1 cellular context compared by ENCODE assay signal in the genomic region with DNA sequence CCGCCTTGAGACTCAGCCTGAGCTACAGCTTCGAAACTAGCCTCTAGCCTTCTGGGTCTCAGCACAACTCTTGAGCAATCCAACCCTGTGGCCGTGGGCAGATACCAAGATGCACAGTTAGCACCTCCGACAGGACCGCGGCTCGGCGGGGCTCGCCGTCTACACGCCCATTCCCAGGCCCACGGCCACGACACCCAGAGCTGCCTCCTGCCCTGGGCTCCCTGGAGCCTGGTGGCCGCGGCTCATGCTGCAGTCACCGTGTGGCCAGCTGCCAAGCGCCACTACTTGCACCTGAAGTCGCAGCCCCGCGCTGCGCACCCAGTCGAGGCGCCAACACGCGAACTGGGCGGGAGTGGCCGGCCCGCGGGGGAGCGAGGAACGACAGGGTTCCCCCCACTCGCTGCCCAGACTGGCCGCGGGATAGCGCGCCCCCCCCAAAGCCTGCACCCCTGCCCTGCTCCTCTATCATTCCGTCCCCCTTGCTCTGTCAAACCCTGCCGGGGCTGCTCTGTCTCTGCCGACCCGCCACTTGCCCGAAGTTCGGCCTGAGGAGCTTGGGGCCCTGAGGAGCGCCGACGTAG.
A peak's percentile ranks its signal among the peaks of the same experiment; 100 is the strongest.
TF ChIP-seq lines count a peak whose summit lies in the region.

No MANE protein-coding gene starts in this region.

TF ChIP-seq in K562, 482 proteins besides CTCF, POLR2A, EP300 and RAD21 (continued from another document and continues in another):
- TF ChIP-seq, protein P1, sequence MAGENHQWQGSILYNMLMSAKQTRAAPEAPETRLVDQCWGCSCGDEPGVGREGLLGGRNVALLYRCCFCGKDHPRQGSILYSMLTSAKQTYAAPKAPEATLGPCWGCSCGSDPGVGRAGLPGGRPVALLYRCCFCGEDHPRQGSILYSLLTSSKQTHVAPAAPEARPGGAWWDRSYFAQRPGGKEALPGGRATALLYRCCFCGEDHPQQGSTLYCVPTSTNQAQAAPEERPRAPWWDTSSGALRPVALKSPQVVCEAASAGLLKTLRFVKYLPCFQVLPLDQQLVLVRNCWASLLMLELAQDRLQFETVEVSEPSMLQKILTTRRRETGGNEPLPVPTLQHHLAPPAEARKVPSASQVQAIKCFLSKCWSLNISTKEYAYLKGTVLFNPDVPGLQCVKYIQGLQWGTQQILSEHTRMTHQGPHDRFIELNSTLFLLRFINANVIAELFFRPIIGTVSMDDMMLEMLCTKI (IDR thresholded peaks at IDR 0.05; ENCODE audit: partially characterized antibody): no peak
- TF ChIP-seq TBL1XR1 (IDR thresholded peaks at IDR 0.05; ENCODE audit: low read length in 2 of 2): no peak
- TF ChIP-seq TAF9B (IDR thresholded peaks at IDR 0.05; ENCODE audit: partially characterized antibody): no peak
- no peak for TF ChIP-seq KDM4B (IDR thresholded peaks at IDR 0.05; ENCODE audit: borderline replicate concordance in 2 of 2, low read depth in 1 of 2)
- TF ChIP-seq SNIP1 (IDR thresholded peaks at IDR 0.05; ENCODE audit: low read depth): peak; percentile 88
- peak; percentile 17; the same call in 1 of the 2 replicates for TF ChIP-seq FOXK1 (CRISPR knock-in tag; IDR thresholded peaks at IDR 0.05; ENCODE audit: borderline replicate concordance)
- TF ChIP-seq, protein P2, sequence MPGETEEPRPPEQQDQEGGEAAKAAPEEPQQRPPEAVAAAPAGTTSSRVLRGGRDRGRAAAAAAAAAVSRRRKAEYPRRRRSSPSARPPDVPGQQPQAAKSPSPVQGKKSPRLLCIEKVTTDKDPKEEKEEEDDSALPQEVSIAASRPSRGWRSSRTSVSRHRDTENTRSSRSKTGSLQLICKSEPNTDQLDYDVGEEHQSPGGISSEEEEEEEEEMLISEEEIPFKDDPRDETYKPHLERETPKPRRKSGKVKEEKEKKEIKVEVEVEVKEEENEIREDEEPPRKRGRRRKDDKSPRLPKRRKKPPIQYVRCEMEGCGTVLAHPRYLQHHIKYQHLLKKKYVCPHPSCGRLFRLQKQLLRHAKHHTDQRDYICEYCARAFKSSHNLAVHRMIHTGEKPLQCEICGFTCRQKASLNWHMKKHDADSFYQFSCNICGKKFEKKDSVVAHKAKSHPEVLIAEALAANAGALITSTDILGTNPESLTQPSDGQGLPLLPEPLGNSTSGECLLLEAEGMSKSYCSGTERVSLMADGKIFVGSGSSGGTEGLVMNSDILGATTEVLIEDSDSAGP (CRISPR knock-in tag; IDR thresholded peaks at IDR 0.05): no peak
- TF ChIP-seq CBFA2T3 (IDR thresholded peaks at IDR 0.05): peak; percentile 34
- TF ChIP-seq PHB2 (IDR thresholded peaks at IDR 0.05; ENCODE audit: low read depth): no peak
- TF ChIP-seq ZNF408 (CRISPR knock-in tag; IDR thresholded peaks at IDR 0.05; ENCODE audit: low read depth): no peak
- peak; percentile 19; the same call in 1 of the 2 replicates for TF ChIP-seq BRD4 (IDR thresholded peaks at IDR 0.05)
- TF ChIP-seq, protein P3, sequence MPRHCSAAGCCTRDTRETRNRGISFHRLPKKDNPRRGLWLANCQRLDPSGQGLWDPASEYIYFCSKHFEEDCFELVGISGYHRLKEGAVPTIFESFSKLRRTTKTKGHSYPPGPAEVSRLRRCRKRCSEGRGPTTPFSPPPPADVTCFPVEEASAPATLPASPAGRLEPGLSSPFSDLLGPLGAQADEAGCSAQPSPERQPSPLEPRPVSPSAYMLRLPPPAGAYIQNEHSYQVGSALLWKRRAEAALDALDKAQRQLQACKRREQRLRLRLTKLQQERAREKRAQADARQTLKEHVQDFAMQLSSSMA (CRISPR knock-in tag; IDR thresholded peaks at IDR 0.05): 0 out of 2 replicates have a peak, but pooled peaks have one; percentile 46
- TF ChIP-seq ZNF165 (CRISPR knock-in tag; IDR thresholded peaks at IDR 0.05; ENCODE audit: borderline replicate concordance): peak; percentile 65; the same call in 1 of the 2 replicates
- TF ChIP-seq FOXJ2 (tag; IDR thresholded peaks at IDR 0.05): no peak
- TF ChIP-seq SMAD4 (CRISPR knock-in tag; conservative IDR thresholded peaks at IDR 0.05): peak; percentile 57
- TF ChIP-seq ZNF57 (CRISPR knock-in tag; IDR thresholded peaks at IDR 0.05): 0 out of 2 replicates have a peak, but pooled peaks have one; percentile 38
- TF ChIP-seq ZC3H8 (IDR thresholded peaks at IDR 0.05): no peak
- no peak for TF ChIP-seq NFIX (CRISPR knock-in tag; IDR thresholded peaks at IDR 0.05; ENCODE audit: low read depth)
- no peak for TF ChIP-seq ZNF274 (IDR thresholded peaks at IDR 0.05; ENCODE audit: borderline replicate concordance, low read depth, low read length)
- TF ChIP-seq LCOR (CRISPR knock-in tag; IDR thresholded peaks at IDR 0.05): no peak
- TF ChIP-seq ZNF23 (CRISPR knock-in tag; IDR thresholded peaks at IDR 0.05): no peak
- TF ChIP-seq ZBTB1 (CRISPR knock-in tag; IDR thresholded peaks at IDR 0.05; ENCODE audit: borderline replicate concordance, low read depth): peak; percentile 82
- no peak for TF ChIP-seq ZNF324 (CRISPR knock-in tag; IDR thresholded peaks at IDR 0.05)
- TF ChIP-seq, protein P4, sequence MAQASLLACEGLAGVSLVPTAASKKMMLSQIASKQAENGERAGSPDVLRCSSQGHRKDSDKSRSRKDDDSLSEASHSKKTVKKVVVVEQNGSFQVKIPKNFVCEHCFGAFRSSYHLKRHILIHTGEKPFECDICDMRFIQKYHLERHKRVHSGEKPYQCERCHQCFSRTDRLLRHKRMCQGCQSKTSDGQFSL (CRISPR knock-in tag; IDR thresholded peaks at IDR 0.05): peak; percentile 92
- TF ChIP-seq, protein P4 (tag; IDR thresholded peaks at IDR 0.05): peak in 1 of 2 experiments; percentile 59; a peak in 1 of 4 replicates
- TF ChIP-seq SP1 (CRISPR knock-in tag; IDR thresholded peaks at IDR 0.05): no peak
- peak; percentile 85 for TF ChIP-seq L3MBTL2 (IDR thresholded peaks at IDR 0.05)
- peak; percentile 39; the same call in 1 of the 2 replicates for TF ChIP-seq KLF6 (CRISPR knock-in tag; IDR thresholded peaks at IDR 0.05; ENCODE audit: borderline replicate concordance)
- TF ChIP-seq TOE1 (IDR thresholded peaks at IDR 0.05; ENCODE audit: borderline replicate concordance): no peak
- TF ChIP-seq TOE1 (CRISPR knock-in tag; IDR thresholded peaks at IDR 0.05; ENCODE audit: borderline replicate concordance, low read depth): 0 out of 2 replicates have a peak, but pooled peaks have one; percentile 67
- TF ChIP-seq, protein P5, sequence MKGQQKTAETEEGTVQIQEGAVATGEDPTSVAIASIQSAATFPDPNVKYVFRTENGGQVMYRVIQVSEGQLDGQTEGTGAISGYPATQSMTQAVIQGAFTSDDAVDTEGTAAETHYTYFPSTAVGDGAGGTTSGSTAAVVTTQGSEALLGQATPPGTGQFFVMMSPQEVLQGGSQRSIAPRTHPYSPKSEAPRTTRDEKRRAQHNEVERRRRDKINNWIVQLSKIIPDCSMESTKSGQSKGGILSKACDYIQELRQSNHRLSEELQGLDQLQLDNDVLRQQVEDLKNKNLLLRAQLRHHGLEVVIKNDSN (CRISPR knock-in tag; IDR thresholded peaks at IDR 0.05): peak; percentile 39; the same call in 1 of the 2 replicates
- TF ChIP-seq, protein P6, sequence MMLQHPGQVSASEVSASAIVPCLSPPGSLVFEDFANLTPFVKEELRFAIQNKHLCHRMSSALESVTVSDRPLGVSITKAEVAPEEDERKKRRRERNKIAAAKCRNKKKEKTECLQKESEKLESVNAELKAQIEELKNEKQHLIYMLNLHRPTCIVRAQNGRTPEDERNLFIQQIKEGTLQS (IDR thresholded peaks at IDR 0.05): no peak
- TF ChIP-seq, protein P6 (CRISPR knock-in tag; conservative IDR thresholded peaks at IDR 0.05): no peak
- TF ChIP-seq FOXP1 (CRISPR knock-in tag; IDR thresholded peaks at IDR 0.05): peak; percentile 85; the same call in 1 of the 2 replicates
- no peak; the same call in 1 of the 2 replicates for TF ChIP-seq ARID1B (IDR thresholded peaks at IDR 0.05)
- TF ChIP-seq COPS2 (conservative IDR thresholded peaks at IDR 0.05): no peak
- TF ChIP-seq, protein P7, sequence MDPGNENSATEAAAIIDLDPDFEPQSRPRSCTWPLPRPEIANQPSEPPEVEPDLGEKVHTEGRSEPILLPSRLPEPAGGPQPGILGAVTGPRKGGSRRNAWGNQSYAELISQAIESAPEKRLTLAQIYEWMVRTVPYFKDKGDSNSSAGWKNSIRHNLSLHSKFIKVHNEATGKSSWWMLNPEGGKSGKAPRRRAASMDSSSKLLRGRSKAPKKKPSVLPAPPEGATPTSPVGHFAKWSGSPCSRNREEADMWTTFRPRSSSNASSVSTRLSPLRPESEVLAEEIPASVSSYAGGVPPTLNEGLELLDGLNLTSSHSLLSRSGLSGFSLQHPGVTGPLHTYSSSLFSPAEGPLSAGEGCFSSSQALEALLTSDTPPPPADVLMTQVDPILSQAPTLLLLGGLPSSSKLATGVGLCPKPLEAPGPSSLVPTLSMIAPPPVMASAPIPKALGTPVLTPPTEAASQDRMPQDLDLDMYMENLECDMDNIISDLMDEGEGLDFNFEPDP (CRISPR knock-in tag; IDR thresholded peaks at IDR 0.05): no peak; the same call in 1 of the 2 replicates
- peak; percentile 23; the same call in 1 of the 2 replicates for TF ChIP-seq EGR1 (conservative IDR thresholded peaks at IDR 0.05)
- no peak for TF ChIP-seq U2AF1 (optimal IDR thresholded peaks at IDR 0.05; ENCODE audit: low read depth, low read length)
- TF ChIP-seq CREB1 (IDR thresholded peaks at IDR 0.05): no peak
- TF ChIP-seq CREB1 (CRISPR knock-in tag; IDR thresholded peaks at IDR 0.05): no peak
- TF ChIP-seq KHSRP (IDR thresholded peaks at IDR 0.05): no peak
- TF ChIP-seq PCBP2 (IDR thresholded peaks at IDR 0.05; ENCODE audit: low read depth, low read length, poor library complexity, severe bottlenecking): no peak
- TF ChIP-seq DIDO1 (tag; IDR thresholded peaks at IDR 0.05; ENCODE audit: low read depth): 0 out of 2 replicates have a peak, but pooled peaks have one; percentile 0
- TF ChIP-seq, protein P8, sequence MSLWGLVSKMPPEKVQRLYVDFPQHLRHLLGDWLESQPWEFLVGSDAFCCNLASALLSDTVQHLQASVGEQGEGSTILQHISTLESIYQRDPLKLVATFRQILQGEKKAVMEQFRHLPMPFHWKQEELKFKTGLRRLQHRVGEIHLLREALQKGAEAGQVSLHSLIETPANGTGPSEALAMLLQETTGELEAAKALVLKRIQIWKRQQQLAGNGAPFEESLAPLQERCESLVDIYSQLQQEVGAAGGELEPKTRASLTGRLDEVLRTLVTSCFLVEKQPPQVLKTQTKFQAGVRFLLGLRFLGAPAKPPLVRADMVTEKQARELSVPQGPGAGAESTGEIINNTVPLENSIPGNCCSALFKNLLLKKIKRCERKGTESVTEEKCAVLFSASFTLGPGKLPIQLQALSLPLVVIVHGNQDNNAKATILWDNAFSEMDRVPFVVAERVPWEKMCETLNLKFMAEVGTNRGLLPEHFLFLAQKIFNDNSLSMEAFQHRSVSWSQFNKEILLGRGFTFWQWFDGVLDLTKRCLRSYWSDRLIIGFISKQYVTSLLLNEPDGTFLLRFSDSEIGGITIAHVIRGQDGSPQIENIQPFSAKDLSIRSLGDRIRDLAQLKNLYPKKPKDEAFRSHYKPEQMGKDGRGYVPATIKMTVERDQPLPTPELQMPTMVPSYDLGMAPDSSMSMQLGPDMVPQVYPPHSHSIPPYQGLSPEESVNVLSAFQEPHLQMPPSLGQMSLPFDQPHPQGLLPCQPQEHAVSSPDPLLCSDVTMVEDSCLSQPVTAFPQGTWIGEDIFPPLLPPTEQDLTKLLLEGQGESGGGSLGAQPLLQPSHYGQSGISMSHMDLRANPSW (CRISPR knock-in tag; IDR thresholded peaks at IDR 0.05): peak; percentile 67
- peak; percentile 77; the same call in 1 of the 2 replicates for TF ChIP-seq TARDBP (IDR thresholded peaks at IDR 0.05)
- TF ChIP-seq, protein P9, sequence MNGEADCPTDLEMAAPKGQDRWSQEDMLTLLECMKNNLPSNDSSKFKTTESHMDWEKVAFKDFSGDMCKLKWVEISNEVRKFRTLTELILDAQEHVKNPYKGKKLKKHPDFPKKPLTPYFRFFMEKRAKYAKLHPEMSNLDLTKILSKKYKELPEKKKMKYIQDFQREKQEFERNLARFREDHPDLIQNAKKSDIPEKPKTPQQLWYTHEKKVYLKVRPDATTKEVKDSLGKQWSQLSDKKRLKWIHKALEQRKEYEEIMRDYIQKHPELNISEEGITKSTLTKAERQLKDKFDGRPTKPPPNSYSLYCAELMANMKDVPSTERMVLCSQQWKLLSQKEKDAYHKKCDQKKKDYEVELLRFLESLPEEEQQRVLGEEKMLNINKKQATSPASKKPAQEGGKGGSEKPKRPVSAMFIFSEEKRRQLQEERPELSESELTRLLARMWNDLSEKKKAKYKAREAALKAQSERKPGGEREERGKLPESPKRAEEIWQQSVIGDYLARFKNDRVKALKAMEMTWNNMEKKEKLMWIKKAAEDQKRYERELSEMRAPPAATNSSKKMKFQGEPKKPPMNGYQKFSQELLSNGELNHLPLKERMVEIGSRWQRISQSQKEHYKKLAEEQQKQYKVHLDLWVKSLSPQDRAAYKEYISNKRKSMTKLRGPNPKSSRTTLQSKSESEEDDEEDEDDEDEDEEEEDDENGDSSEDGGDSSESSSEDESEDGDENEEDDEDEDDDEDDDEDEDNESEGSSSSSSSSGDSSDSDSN (IDR thresholded peaks at IDR 0.05; ENCODE audit: borderline replicate concordance in 1 of 2, low read depth in 2 of 2, low read length in 2 of 2): peak; percentile 42 to 70; a peak in 3 of 4 replicates
- no peak for TF ChIP-seq LARP7 (IDR thresholded peaks at IDR 0.05)
- TF ChIP-seq, protein P10, sequence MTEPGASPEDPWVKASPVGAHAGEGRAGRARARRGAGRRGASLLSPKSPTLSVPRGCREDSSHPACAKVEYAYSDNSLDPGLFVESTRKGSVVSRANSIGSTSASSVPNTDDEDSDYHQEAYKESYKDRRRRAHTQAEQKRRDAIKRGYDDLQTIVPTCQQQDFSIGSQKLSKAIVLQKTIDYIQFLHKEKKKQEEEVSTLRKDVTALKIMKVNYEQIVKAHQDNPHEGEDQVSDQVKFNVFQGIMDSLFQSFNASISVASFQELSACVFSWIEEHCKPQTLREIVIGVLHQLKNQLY (CRISPR knock-in tag; conservative IDR thresholded peaks at IDR 0.05): 0 out of 4 replicates have a peak, but pooled peaks have one; percentile 69 to 78
- TF ChIP-seq NR2C2 (CRISPR knock-in tag; IDR thresholded peaks at IDR 0.05): 0 out of 2 replicates have a peak, but pooled peaks have one; percentile 33
- no peak for TF ChIP-seq NR2C2 (tag; IDR thresholded peaks at IDR 0.05)
- TF ChIP-seq, protein P11, sequence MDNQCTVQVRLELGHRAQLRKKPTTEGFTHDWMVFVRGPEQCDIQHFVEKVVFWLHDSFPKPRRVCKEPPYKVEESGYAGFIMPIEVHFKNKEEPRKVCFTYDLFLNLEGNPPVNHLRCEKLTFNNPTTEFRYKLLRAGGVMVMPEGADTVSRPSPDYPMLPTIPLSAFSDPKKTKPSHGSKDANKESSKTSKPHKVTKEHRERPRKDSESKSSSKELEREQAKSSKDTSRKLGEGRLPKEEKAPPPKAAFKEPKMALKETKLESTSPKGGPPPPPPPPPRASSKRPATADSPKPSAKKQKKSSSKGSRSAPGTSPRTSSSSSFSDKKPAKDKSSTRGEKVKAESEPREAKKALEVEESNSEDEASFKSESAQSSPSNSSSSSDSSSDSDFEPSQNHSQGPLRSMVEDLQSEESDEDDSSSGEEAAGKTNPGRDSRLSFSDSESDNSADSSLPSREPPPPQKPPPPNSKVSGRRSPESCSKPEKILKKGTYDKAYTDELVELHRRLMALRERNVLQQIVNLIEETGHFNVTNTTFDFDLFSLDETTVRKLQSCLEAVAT (IDR thresholded peaks at IDR 0.05): 0 out of 4 replicates have a peak, but pooled peaks of 1 of the 2 experiments have one; percentile 10
